ENCODE assay signal across 30 cellular contexts in the genomic region with DNA sequence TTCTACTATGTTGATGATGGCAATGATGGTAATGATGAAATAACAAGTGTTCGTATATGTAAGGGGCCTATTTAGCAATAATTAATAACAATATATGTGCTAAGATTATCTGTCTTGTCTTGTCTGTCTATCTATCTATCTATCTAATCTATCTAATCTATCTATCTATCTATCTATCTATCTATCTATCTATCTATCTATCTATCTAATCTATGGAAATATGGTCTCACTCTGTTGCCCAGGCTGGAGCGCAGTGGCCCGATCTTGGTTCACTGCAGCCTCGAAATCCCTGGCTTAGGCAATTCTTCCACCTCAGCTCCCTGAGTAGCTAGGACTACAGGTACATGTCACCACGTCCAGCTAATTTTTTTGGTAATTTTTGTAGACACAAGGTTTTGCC.
"Had no signal": no experiment of that assay in that cellular context is flagged by ENCODE, and none has a peak within 500 bp of the region (broad histone marks: within the 10 kb centered on the region; RNA-seq: fewer than 3 reads in every experiment).

No MANE protein-coding gene starts in this region.

- H3K27me3 ChIP-seq: brain microvascular endothelial cell, esophagus muscularis mucosa, foreskin keratinocyte, gastrocnemius medialis had no signal

- H3K27ac ChIP-seq: brain microvascular endothelial cell, esophagus muscularis mucosa, foreskin keratinocyte, gastrocnemius medialis had no signal

- H3K36me3 ChIP-seq: brain microvascular endothelial cell, gastrocnemius medialis had no signal

- H3K4me1 ChIP-seq: foreskin keratinocyte had no signal

- H3K9me3 Mint-ChIP-seq: activated CD4-positive, alpha-beta memory T cell treated with anti-CD3 and anti-CD28 coated beads for 36 hours; activated CD4-positive, alpha-beta T cell treated with anti-CD3 and anti-CD28 coated beads, Interleukin-2, amount 10 ng/mL, durations not matched to agents 24 days and 14 days; activated naive CD4-positive, alpha-beta T cell treated with anti-CD3 and anti-CD28 coated beads for 36 hours; activated naive CD4-positive, alpha-beta T cell treated with anti-CD3 and anti-CD28 coated beads, Interleukin-2, amount 50 U/mL, for 24 hours; activated naive CD8-positive, alpha-beta T cell treated with anti-CD3 and anti-CD28 coated beads, Interleukin-2, amount 10 ng/mL, durations not matched to agents 7 days and 5 days; activated T-helper 1 cell treated with anti-CD3 and anti-CD28 coated beads, Interleukin-12 subunit alpha, Interleukin-12 subunit beta, Interleukin-2, Interleukin-4 antibody, amounts not matched to agents 30 ng/mL and 10 ng/mL and 1 ng/mL, durations not matched to agents 14 hours and 24 hours and 36 hours; activated T-helper 2 cell treated with anti-CD3 and anti-CD28 coated beads, Interferon-gamma antibody, Interleukin-2, Interleukin-4, amounts not matched to agents 10 μg/mL and 5 μg/mL and 100 μg/mL, durations not matched to agents 14 hours and 24 hours and 36 hours; effector memory CD8-positive, alpha-beta T cell had no signal

- H3K4me3 ChIP-seq: esophagus muscularis mucosa, gastrocnemius medialis had no signal

- DNase-seq: activated CD4-positive, alpha-beta memory T cell treated with anti-CD3 and anti-CD28 coated beads for 36 hours; activated CD4-positive, alpha-beta T cell treated with anti-CD3 and anti-CD28 coated beads for 36 hours; activated CD4-positive, alpha-beta T cell treated with anti-CD3 and anti-CD28 coated beads, Interleukin-2, amount 10 ng/mL, durations not matched to agents 24 days and 14 days; activated CD4-positive, CD25-positive, alpha-beta regulatory T cell; activated CD4-positive, CD25-positive, alpha-beta regulatory T cell treated with anti-CD3 and anti-CD28 coated beads, Interleukin-2, amount 50 U/mL, for 72 hours; activated CD8-positive, alpha-beta memory T cell treated with anti-CD3 and anti-CD28 coated beads, Interleukin-2, amount 10 ng/mL, durations not matched to agents 7 days and 5 days; activated CD8-positive, alpha-beta memory T cell treated with anti-CD3 and anti-CD28 coated beads, Interleukin-2, amount 50 U/mL, for 4 hours; activated CD8-positive, alpha-beta T cell treated with anti-CD3 and anti-CD28 coated beads, Interleukin-2, amount 10 ng/mL, durations not matched to agents 7 days and 5 days; activated naive CD4-positive, alpha-beta T cell treated with anti-CD3 and anti-CD28 coated beads for 36 hours; activated naive CD8-positive, alpha-beta T cell treated with anti-CD3 and anti-CD28 coated beads, Interleukin-2, amount 10 ng/mL, durations not matched to agents 7 days and 5 days; activated T-cell treated with anti-CD3 and anti-CD28 coated beads, Interleukin-2, amount 50 U/mL, for 1 hour; activated T-cell treated with anti-CD3 and anti-CD28 coated beads, Interleukin-2, amount 50 U/mL, for 48 hours; amniotic stem cell; anterior cingulate cortex; brain microvascular endothelial cell; caudate nucleus; cortex of kidney; dermis blood vessel endothelial cell; effector CD4-positive, alpha-beta T cell; effector memory CD8-positive, alpha-beta T cell; erythroblast; foreskin keratinocyte; gastrocnemius medialis; glutamatergic neuron; T-helper 1 cell; T-helper 2 cell had no signal

- H3K27ac Mint-ChIP-seq: activated CD4-positive, alpha-beta memory T cell treated with anti-CD3 and anti-CD28 coated beads for 36 hours; activated CD4-positive, alpha-beta T cell treated with anti-CD3 and anti-CD28 coated beads for 36 hours; activated CD4-positive, alpha-beta T cell treated with anti-CD3 and anti-CD28 coated beads, Interleukin-2, amount 10 ng/mL, durations not matched to agents 24 days and 14 days; activated CD8-positive, alpha-beta memory T cell treated with anti-CD3 and anti-CD28 coated beads, Interleukin-2, amount 10 ng/mL, durations not matched to agents 7 days and 5 days; activated CD8-positive, alpha-beta T cell treated with anti-CD3 and anti-CD28 coated beads, Interleukin-2, amount 10 ng/mL, durations not matched to agents 7 days and 5 days; activated naive CD4-positive, alpha-beta T cell treated with anti-CD3 and anti-CD28 coated beads for 36 hours; activated naive CD4-positive, alpha-beta T cell treated with anti-CD3 and anti-CD28 coated beads, Interleukin-2, amount 50 U/mL, for 24 hours; activated naive CD8-positive, alpha-beta T cell treated with anti-CD3 and anti-CD28 coated beads, Interleukin-2, amount 10 ng/mL, durations not matched to agents 7 days and 5 days; activated T-helper 1 cell treated with anti-CD3 and anti-CD28 coated beads, Interleukin-12 subunit alpha, Interleukin-12 subunit beta, Interleukin-2, Interleukin-4 antibody, amounts not matched to agents 30 ng/mL and 10 ng/mL and 1 ng/mL, durations not matched to agents 14 hours and 24 hours and 36 hours; activated T-helper 2 cell treated with anti-CD3 and anti-CD28 coated beads, Interferon-gamma antibody, Interleukin-2, Interleukin-4, amounts not matched to agents 10 μg/mL and 5 μg/mL and 100 μg/mL, durations not matched to agents 14 hours and 24 hours and 36 hours had no signal

- ATAC-seq: activated CD4-positive, alpha-beta T cell treated with anti-CD3 and anti-CD28 coated beads for 36 hours; activated CD8-positive, alpha-beta memory T cell treated with anti-CD3 and anti-CD28 coated beads, Interleukin-2, amount 10 ng/mL, durations not matched to agents 7 days and 5 days; activated CD8-positive, alpha-beta T cell treated with anti-CD3 and anti-CD28 coated beads, Interleukin-2, amount 10 ng/mL, durations not matched to agents 7 days and 5 days; effector memory CD8-positive, alpha-beta T cell; foreskin keratinocyte; gastrocnemius medialis had no signal

- H3K4me3 Mint-ChIP-seq: activated CD4-positive, alpha-beta memory T cell treated with anti-CD3 and anti-CD28 coated beads for 36 hours; activated CD4-positive, alpha-beta T cell treated with anti-CD3 and anti-CD28 coated beads for 36 hours; activated CD4-positive, alpha-beta T cell treated with anti-CD3 and anti-CD28 coated beads, Interleukin-2, amount 10 ng/mL, durations not matched to agents 24 days and 14 days; activated CD8-positive, alpha-beta memory T cell treated with anti-CD3 and anti-CD28 coated beads, Interleukin-2, amount 10 ng/mL, durations not matched to agents 7 days and 5 days; activated CD8-positive, alpha-beta T cell treated with anti-CD3 and anti-CD28 coated beads, Interleukin-2, amount 10 ng/mL, durations not matched to agents 7 days and 5 days; activated naive CD4-positive, alpha-beta T cell treated with anti-CD3 and anti-CD28 coated beads for 36 hours; activated naive CD4-positive, alpha-beta T cell treated with anti-CD3 and anti-CD28 coated beads, Interleukin-2, amount 50 U/mL, for 24 hours; activated naive CD8-positive, alpha-beta T cell treated with anti-CD3 and anti-CD28 coated beads, Interleukin-2, amount 10 ng/mL, durations not matched to agents 7 days and 5 days; activated T-helper 1 cell treated with anti-CD3 and anti-CD28 coated beads, Interleukin-12 subunit alpha, Interleukin-12 subunit beta, Interleukin-2, Interleukin-4 antibody, amounts not matched to agents 30 ng/mL and 10 ng/mL and 1 ng/mL, durations not matched to agents 14 hours and 24 hours and 36 hours; effector memory CD8-positive, alpha-beta T cell had no signal

- H3K27me3 Mint-ChIP-seq: activated CD4-positive, alpha-beta memory T cell treated with anti-CD3 and anti-CD28 coated beads for 36 hours; activated CD4-positive, alpha-beta T cell treated with anti-CD3 and anti-CD28 coated beads for 36 hours; activated CD4-positive, alpha-beta T cell treated with anti-CD3 and anti-CD28 coated beads, Interleukin-2, amount 10 ng/mL, durations not matched to agents 24 days and 14 days; activated CD8-positive, alpha-beta memory T cell treated with anti-CD3 and anti-CD28 coated beads, Interleukin-2, amount 10 ng/mL, durations not matched to agents 7 days and 5 days; activated naive CD4-positive, alpha-beta T cell treated with anti-CD3 and anti-CD28 coated beads, Interleukin-2, amount 50 U/mL, for 24 hours; activated naive CD8-positive, alpha-beta T cell treated with anti-CD3 and anti-CD28 coated beads, Interleukin-2, amount 10 ng/mL, durations not matched to agents 7 days and 5 days; effector memory CD8-positive, alpha-beta T cell had no signal

- H3K9me3 ChIP-seq: esophagus muscularis mucosa, gastrocnemius medialis had no signal
